In the genomic region with DNA sequence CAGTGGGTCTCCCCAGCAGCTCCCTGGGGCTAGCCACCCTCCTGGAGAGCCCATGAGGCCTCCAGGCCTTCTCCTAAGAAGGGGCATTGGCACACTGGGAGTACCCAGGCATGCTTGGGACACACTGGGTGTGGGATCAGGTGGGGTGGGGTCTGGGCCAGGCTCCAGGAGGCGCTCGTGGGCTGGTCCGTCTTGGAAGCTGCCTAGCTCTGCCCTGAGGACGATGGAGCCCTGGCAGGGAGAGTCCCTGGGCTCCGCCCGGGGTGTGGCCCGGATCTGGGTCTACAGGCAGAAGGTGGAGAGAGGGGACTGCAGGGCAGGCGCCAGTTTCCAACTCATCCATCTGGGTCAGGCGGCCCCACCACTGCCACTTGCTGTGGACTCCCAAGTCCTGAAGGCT, we compare ENCODE assay signal across 28 cellular contexts. TPM values are rescaled to one million over a fixed set of nuclear protein-coding genes. Genes with fewer than 3 reads are reported as not detected.
DNase-seq lines count a peak whose midpoint lies in the region; ATAC-seq and TF ChIP-seq lines count a peak whose summit lies in the region.
"Had no signal": no experiment of that assay in that cellular context is flagged by ENCODE, and none has a peak within 500 bp of the region (broad histone marks: within the 10 kb centered on the region; RNA-seq: fewer than 3 reads in every experiment).

No MANE protein-coding gene starts in this region.

- no peak for TF ChIP-seq EP300 in suprapubic skin (IDR thresholded peaks at IDR 0.05)

- peak overlapping the region; percentile 35; the same call in 1 of the 2 replicates for H2BK20ac ChIP-seq in IMR-90 (ENCODE audit: low read depth, low read length)

- intact Hi-C loops in IMR-90 (cut with micrococcal nuclease): loop anchor here (5.0 kb wide), 1 partner anchor 44 kb away; no protein-coding TSS in a partner anchor
- intact Hi-C loops in CD4-positive, alpha-beta memory T cell (cut with micrococcal nuclease): no loop called here

- peak overlapping the region; percentile 85 for H2BK120ac ChIP-seq in IMR-90 (ENCODE audit: low read depth, low read length)

- H3K4me1 Mint-ChIP-seq in CD4-positive, alpha-beta memory T cell: peaks cover 2 to 7% (median 4%) of the 10 kb centered on the region in 4 donors
- H3K4me1 Mint-ChIP-seq: nephron had no signal

- peaks cover 12% of the 10 kb centered on the region for H3K36me3 ChIP-seq in IMR-90 (ENCODE audit: control insufficient read depth, insufficient read depth, low read length)
- no peaks in the 10 kb centered on the region for H3K36me3 ChIP-seq in suprapubic skin
- H3K36me3 ChIP-seq in CD4-positive, alpha-beta memory T cell (ENCODE audit: insufficient read depth, low read length): no peaks in the 10 kb centered on the region
- H3K36me3 ChIP-seq: sigmoid colon had no signal

- H2BK15ac ChIP-seq in IMR-90 (ENCODE audit: low read depth, low read length): peak overlapping the region; percentile 64; the same call in 1 of the 3 replicates

- in situ Hi-C loops in IMR-90 (cut with MboI; ENCODE audit: low sequenced_read_pairs): no loop called here
- in situ Hi-C loops in ACHN (cut with HindIII; ENCODE audit: low pct_ligation_motif_present, low pct_unique_long_range_greater_than_20kb, low sequenced_read_pairs): no loop called here

- peak overlapping the region; percentile 81 for H2AK9ac ChIP-seq in IMR-90 (replicated peaks; ENCODE audit: low read depth, low read length, poor library complexity)

- no peak for TF ChIP-seq RAD21 in IMR-90 (IDR thresholded peaks at IDR 0.05; ENCODE audit: low read length)

- H3K9me1 ChIP-seq in IMR-90 (ENCODE audit: insufficient read depth, low read length): peaks cover 11% of the 10 kb centered on the region

- H3K27me3 ChIP-seq in IMR-90 (ENCODE audit: control insufficient read depth, insufficient read depth, low read length): no peaks in the 10 kb centered on the region
- peaks cover 14% of the 10 kb centered on the region for H3K27me3 ChIP-seq in suprapubic skin
- peaks cover 7% of the 10 kb centered on the region for H3K27me3 ChIP-seq in CD4-positive, alpha-beta memory T cell (ENCODE audit: insufficient read depth, low read length)

- whole genome bisulfite sequencing in IMR-90 (ENCODE audit: extremely low coverage in 2 of 2, insufficient read length in 1 of 2), 2 experiments: no CpG with 5 or more reads among the region's 9 CpGs
- no CpG with 5 or more reads among the region's 9 CpGs for WGBS in suprapubic skin

- POLR2A ChIA-PET in IMR-90 (lab: Charles Lee; ENCODE audit: unreplicated experiment): no interaction called here
- POLR2A ChIA-PET in CD4-positive, alpha-beta memory T cell (lab: Charles Lee; ENCODE audit: partially characterized antibody): no interaction called here

- H3K4ac ChIP-seq in IMR-90 (ENCODE audit: low read depth, low read length): peak overlapping the region; percentile 93

- peak overlapping the region; percentile 76 to 81; a peak in 2 of 4 replicates for H4K8ac ChIP-seq in IMR-90 (ENCODE audit: low read depth in 2 of 2, low read length in 2 of 2)

- peak; percentile 41 for DNase-seq in AG10803 (ENCODE audit: low read depth)
- no peak for DNase-seq in IMR-90
- DNase-seq in fibroblast of gingiva (ENCODE audit: low read depth): peak; percentile 50
- DNase-seq in suprapubic skin (ENCODE audit: low spot score in 2 of 2): no peak
- DNase-seq in ACHN: no peak
- DNase-seq in C1 segment of cervical spinal cord (lab: John Stamatoyannopoulos, UW): no peak
- no peak for DNase-seq in CD4-positive, alpha-beta memory T cell
- DNase-seq: activated CD4-positive, alpha-beta T cell treated with anti-CD3 and anti-CD28 coated beads, Interleukin-2, amount 10 ng/mL, durations not matched to agents 24 days and 14 days; activated CD8-positive, alpha-beta memory T cell treated with anti-CD3 and anti-CD28 coated beads, Interleukin-2, amount 50 U/mL, for 4 hours; activated naive CD8-positive, alpha-beta T cell treated with anti-CD3 and anti-CD28 coated beads, Interleukin-2, amount 10 ng/mL, durations not matched to agents 7 days and 5 days; body of pancreas; EL; KG1; left cardiac atrium; NCI-H1694; NCI-H2171; NCI-H526; posterior cingulate gyrus; sigmoid colon; SK-N-SH had no signal

- BruUV-seq in IMR-90 (replicated peaks; lab: Mats Ljungman, UMichigan): no TSS peak

- peaks cover 32% of the 10 kb centered on the region for H4K20me1 ChIP-seq in IMR-90 (ENCODE audit: insufficient read depth, low read length)

- peak overlapping the region; percentile 90 for H3K14ac ChIP-seq in IMR-90 (replicated peaks; ENCODE audit: low read depth, low read length)

- TF ChIP-seq POLR2A in IMR-90 (IDR thresholded peaks at IDR 0.05; ENCODE audit: low read depth, low read length) (no peak), suprapubic skin (IDR thresholded peaks at IDR 0.05) (no peak)

- H3K4me3 ChIP-seq in AG10803 (ENCODE audit: low read length) (peak overlapping the region; percentile 85), IMR-90 (ENCODE audit: insufficient read depth, low read depth, low read length) (no peak overlapping the region; the same call in 1 of the 2 replicates), suprapubic skin (peak overlapping the region; percentile 58)
- no peak overlapping the region for H3K4me3 ChIP-seq in CD4-positive, alpha-beta memory T cell (ENCODE audit: low read length in 2 of 2)
- H3K4me3 ChIP-seq: body of pancreas, sigmoid colon had no signal

- dilution Hi-C loops in IMR-90 (cut with HindIII; ENCODE audit: low sequenced_read_pairs, unreplicated experiment): no loop called here

- H3K4me3 Mint-ChIP-seq in CD4-positive, alpha-beta memory T cell: no peak overlapping the region
- H3K4me3 Mint-ChIP-seq: activated CD4-positive, alpha-beta T cell treated with anti-CD3 and anti-CD28 coated beads, Interleukin-2, amount 10 ng/mL, durations not matched to agents 24 days and 14 days; activated naive CD8-positive, alpha-beta T cell treated with anti-CD3 and anti-CD28 coated beads, Interleukin-2, amount 10 ng/mL, durations not matched to agents 7 days and 5 days had no signal

- H3K79me1 ChIP-seq in IMR-90 (ENCODE audit: low read depth in 1 of 2, low read length in 2 of 2): peaks cover 10 to 58% of the 10 kb centered on the region in 2 experiments; a peak in 3 of 4 replicates

- peaks cover 33% of the 10 kb centered on the region for H3K4me1 ChIP-seq in IMR-90 (ENCODE audit: control insufficient read depth, insufficient read depth, low read length)
- H3K4me1 ChIP-seq in suprapubic skin: peaks cover 45% of the 10 kb centered on the region
- H3K4me1 ChIP-seq in CD4-positive, alpha-beta memory T cell (ENCODE audit: insufficient read depth, low read length): no peaks in the 10 kb centered on the region

- H3K27ac ChIP-seq in IMR-90 (ENCODE audit: insufficient read depth, low read length): peak overlapping the region; percentile 75
- H3K27ac ChIP-seq in suprapubic skin: no peak overlapping the region
- no peak overlapping the region for H3K27ac ChIP-seq in CD4-positive, alpha-beta memory T cell (ENCODE audit: low read depth, low read length)
- H3K27ac ChIP-seq: body of pancreas, RWPE1, sigmoid colon had no signal

- H2AK5ac ChIP-seq in IMR-90 (ENCODE audit: low read depth, low read length): peak overlapping the region; percentile 93

- no peaks in the 10 kb centered on the region for H3K36me3 Mint-ChIP-seq in CD4-positive, alpha-beta memory T cell
- H3K36me3 Mint-ChIP-seq: activated naive CD8-positive, alpha-beta T cell treated with anti-CD3 and anti-CD28 coated beads, Interleukin-2, amount 10 ng/mL, durations not matched to agents 7 days and 5 days; CD14-positive monocyte had no signal

- ATAC-seq in IMR-90 (ENCODE audit: low read depth) (no peak), GM21529 (IDR thresholded peaks at IDR 0.05; ENCODE audit: unreplicated experiment) (no peak)
- ATAC-seq: body of pancreas, left cardiac atrium had no signal

- no peak overlapping the region; the same call in 1 of the 2 replicates for H4K5ac ChIP-seq in IMR-90 (ENCODE audit: low read depth, low read length)

- H3K27ac Mint-ChIP-seq in CD4-positive, alpha-beta memory T cell: no peak overlapping the region
- H3K27ac Mint-ChIP-seq: activated CD4-positive, alpha-beta T cell treated with anti-CD3 and anti-CD28 coated beads, Interleukin-2, amount 10 ng/mL, durations not matched to agents 24 days and 14 days; activated naive CD8-positive, alpha-beta T cell treated with anti-CD3 and anti-CD28 coated beads, Interleukin-2, amount 10 ng/mL, durations not matched to agents 7 days and 5 days; activated T-helper 2 cell treated with anti-CD3 and anti-CD28 coated beads, Interferon-gamma antibody, Interleukin-2, Interleukin-4, amounts not matched to agents 10 μg/mL and 5 μg/mL and 100 μg/mL, durations not matched to agents 14 hours and 24 hours and 36 hours; CD14-positive monocyte; nephron had no signal

- H3K56ac ChIP-seq in IMR-90 (ENCODE audit: extremely low read depth, insufficient read depth, low read length): peak overlapping the region; percentile 30; the same call in 1 of the 2 replicates

- H2BK5ac ChIP-seq in IMR-90 (ENCODE audit: low read depth, low read length, poor library complexity, severe bottlenecking): peak overlapping the region; percentile 49

- H3K18ac ChIP-seq in IMR-90 (ENCODE audit: low read depth, low read length): no peak overlapping the region; the same call in 1 of the 2 replicates

- H3K9ac ChIP-seq in IMR-90 (ENCODE audit: low read depth, low read length): peak overlapping the region; percentile 97; the same call in 1 of the 2 replicates
- H3K9ac ChIP-seq: SK-N-SH had no signal

- peak overlapping the region; percentile 94 for H3K4me2 ChIP-seq in IMR-90 (ENCODE audit: low read depth, low read length)
- H3K4me2 ChIP-seq: SK-N-SH had no signal

- TF ChIP-seq CTCF in AG10803 (conservative IDR thresholded peaks at IDR 0.05; ENCODE audit: low read length): peak; percentile 35; the same call in 1 of the 2 replicates
- TF ChIP-seq CTCF in IMR-90 (conservative IDR thresholded peaks at IDR 0.05; ENCODE audit: low read depth, low read length): no peak
- no peak for TF ChIP-seq CTCF in suprapubic skin (IDR thresholded peaks at IDR 0.05)

- CTCF ChIA-PET in IMR-90 (lab: Yijun Ruan, JAX): no interaction called here
- CTCF ChIA-PET in CD4-positive, alpha-beta memory T cell (lab: Charles Lee; ENCODE audit: partially characterized antibody): no interaction called here

- H2AFZ ChIP-seq in IMR-90 (replicated peaks; ENCODE audit: low read length, poor library complexity): peak overlapping the region; percentile 33

- no peaks in the 10 kb centered on the region for H3K9me3 Mint-ChIP-seq in CD4-positive, alpha-beta memory T cell
- H3K9me3 Mint-ChIP-seq: activated CD4-positive, alpha-beta T cell treated with anti-CD3 and anti-CD28 coated beads, Interleukin-2, amount 10 ng/mL, durations not matched to agents 24 days and 14 days; activated naive CD8-positive, alpha-beta T cell treated with anti-CD3 and anti-CD28 coated beads, Interleukin-2, amount 10 ng/mL, durations not matched to agents 7 days and 5 days; activated T-helper 2 cell treated with anti-CD3 and anti-CD28 coated beads, Interferon-gamma antibody, Interleukin-2, Interleukin-4, amounts not matched to agents 10 μg/mL and 5 μg/mL and 100 μg/mL, durations not matched to agents 14 hours and 24 hours and 36 hours; nephron had no signal

- peak overlapping the region; percentile 88 for H4K91ac ChIP-seq in IMR-90 (ENCODE audit: insufficient read depth, low read depth, low read length)

- peak overlapping the region; percentile 97 for H3K23ac ChIP-seq in IMR-90 (ENCODE audit: low read depth, low read length)

- H3K9me3 ChIP-seq in IMR-90 (ENCODE audit: control insufficient read depth, insufficient read depth, low read length): no peaks in the 10 kb centered on the region
- no peaks in the 10 kb centered on the region for H3K9me3 ChIP-seq in suprapubic skin
- no peaks in the 10 kb centered on the region for H3K9me3 ChIP-seq in CD4-positive, alpha-beta memory T cell (ENCODE audit: control insufficient read depth in 1 of 2, low read length in 2 of 2)
- H3K9me3 ChIP-seq: body of pancreas, sigmoid colon, SK-N-SH had no signal

- H3K27me3 Mint-ChIP-seq in CD4-positive, alpha-beta memory T cell: peaks cover 3 to 16% of the 10 kb centered on the region in 2 donors

RNA-seq across cellular contexts. Expression of a gene that starts 2.4 kb away (rescaled TPM):
- 12.7 and 13.1 TPM in 2 replicates for total RNA-seq in IMR-90 (2012; rRNA removed)
- 35.5 and 45.9 TPM in 2 replicates for polyA plus RNA-seq in IMR-90 (2012; rRNA removed)
- 19.5 and 46.6 TPM in 2 replicates for polyA plus RNA-seq in IMR-90 (2012; cell fraction: cytosol; rRNA removed)
- polyA plus RNA-seq in IMR-90 (2012; cell fraction: nucleus; rRNA removed; ENCODE audit: low replicate concordance): 10.2 and 29.0 TPM in 2 replicates
- 10 to 100 TPM in 3 of 4 donors, 1 to 10 TPM in 1; 9.9 to 16.9 (median 14.0) TPM for total RNA-seq in suprapubic skin
- total RNA-seq in CD4-positive, alpha-beta memory T cell: not detected
- not detected for polyA plus RNA-seq in CD4-positive, alpha-beta memory T cell
- total RNA-seq: activated naive CD8-positive, alpha-beta T cell treated with anti-CD3 and anti-CD28 coated beads, Interleukin-2, amount 10 ng/mL, durations not matched to agents 7 days and 5 days; HT-29 had no signal
- polyA plus RNA-seq: CD14-positive monocyte had no signal

RNA-seq across cellular contexts. Expression of a gene that starts 25.9 kb away (rescaled TPM):
- 9.4 and 9.7 TPM in 2 replicates for total RNA-seq in IMR-90 (2012; rRNA removed)
- 28.9 and 31.4 TPM in 2 replicates for polyA plus RNA-seq in IMR-90 (2012; rRNA removed)
- 22.2 and 27.8 TPM in 2 replicates for polyA plus RNA-seq in IMR-90 (2012; cell fraction: cytosol; rRNA removed)
- polyA plus RNA-seq in IMR-90 (2012; cell fraction: nucleus; rRNA removed; ENCODE audit: low replicate concordance): 42.0 and 79.1 TPM in 2 replicates
- total RNA-seq in suprapubic skin: 10 to 100 TPM; 25.6 to 41.5 (median 37.6) TPM
- total RNA-seq in CD4-positive, alpha-beta memory T cell: 10 to 100 TPM; 33.0 to 33.1 TPM
- polyA plus RNA-seq in CD4-positive, alpha-beta memory T cell: 10 to 100 TPM; 17.3 to 29.7 TPM

RNA-seq across cellular contexts. Expression of a gene that starts 41.9 kb away (rescaled TPM):
- total RNA-seq in IMR-90 (2012; rRNA removed) (67.8 and 68.1 TPM in 2 replicates), suprapubic skin (10 to 100 TPM; 19.4 to 25.0 (median 20.8) TPM)
- polyA plus RNA-seq in IMR-90 (2012; rRNA removed): 88.1 and 108 TPM in 2 replicates
- polyA plus RNA-seq in IMR-90 (2012; cell fraction: cytosol; rRNA removed): 57.5 and 92.6 TPM in 2 replicates
- 56.2 and 66.4 TPM in 2 replicates for polyA plus RNA-seq in IMR-90 (2012; cell fraction: nucleus; rRNA removed; ENCODE audit: low replicate concordance)
- total RNA-seq in CD4-positive, alpha-beta memory T cell: 10 to 100 TPM; 45.0 to 45.3 TPM
- 10 to 100 TPM; 48.4 to 55.1 TPM for polyA plus RNA-seq in CD4-positive, alpha-beta memory T cell

RNA-seq across cellular contexts. Expression of a gene that starts 46.9 kb away (rescaled TPM):
- total RNA-seq in IMR-90 (2012; rRNA removed): not detected in 2 replicates
- polyA plus RNA-seq in IMR-90 (2012; rRNA removed): 0.09 and 0.20 TPM in 2 replicates
- polyA plus RNA-seq in IMR-90 (2012; cell fraction: cytosol; rRNA removed): 0.06 and 0.19 TPM in 2 replicates
- polyA plus RNA-seq in IMR-90 (2012; cell fraction: nucleus; rRNA removed; ENCODE audit: low replicate concordance): 0.42 and 0.54 TPM in 2 replicates
- under 1 TPM in 1 of 4 donors, not detected in 3; 0.64 TPM for total RNA-seq in suprapubic skin
- not detected for total RNA-seq in CD4-positive, alpha-beta memory T cell
- polyA plus RNA-seq in CD4-positive, alpha-beta memory T cell: not detected
- total RNA-seq: activated CD4-positive, alpha-beta T cell treated with anti-CD3 and anti-CD28 coated beads, Interleukin-2, amount 10 ng/mL, durations not matched to agents 24 days and 14 days; activated naive CD8-positive, alpha-beta T cell treated with anti-CD3 and anti-CD28 coated beads, Interleukin-2, amount 10 ng/mL, durations not matched to agents 7 days and 5 days; activated T-helper 2 cell treated with anti-CD3 and anti-CD28 coated beads, Interferon-gamma antibody, Interleukin-2, Interleukin-4, amounts not matched to agents 10 μg/mL and 5 μg/mL and 100 μg/mL, durations not matched to agents 14 hours and 24 hours and 36 hours; body of pancreas; HT-29; left cardiac atrium; subcutaneous adipose tissue; T-helper 2 cell treated with Interferon-gamma antibody and Interleukin-4, amounts not matched to agents 100 ng/mL and 5 ng/mL, for 36 hours had no signal
- polyA plus RNA-seq: CD14-positive monocyte had no signal

Comparison
In these comparisons a context has a peak if more than half of its experiments do, and no peak if none do; other contexts are left out.
1. DNase-seq: peak in AG10803 (single experiment) and fibroblast of gingiva (single experiment); none in IMR-90 (single experiment), suprapubic skin (0 of 2), ACHN (single experiment), C1 segment of cervical spinal cord (0 of 14) and CD4-positive, alpha-beta memory T cell (0 of 5).
2. H3K4me3 ChIP-seq: peak in AG10803 (single experiment) and suprapubic skin (single experiment); none in IMR-90 (single experiment) and CD4-positive, alpha-beta memory T cell (0 of 2).
3. RNA of a gene that starts 2.4 kb away (total RNA-seq): 9.9 to 16.9 TPM in suprapubic skin and 12.7 to 13.1 TPM in IMR-90; not detected in CD4-positive, alpha-beta memory T cell; every median in the first group is over 10 times any median in the second.